8 cellular contexts compared by ENCODE assay signal in genomic region chr22:20020533-20021195, GRCh38. TPM values are rescaled to one million over a fixed set of nuclear protein-coding genes. Genes with fewer than 3 reads are reported as not detected.
DNase-seq lines count a peak whose midpoint lies in the region; ATAC-seq and TF ChIP-seq lines count a peak whose summit lies in the region.

TSS of gene TANGO2 (plus strand) at chr22:20021110. CDS start at chr22:20036799, 15,689 bp downstream.

- H3K27ac Mint-ChIP-seq in activated naive CD8-positive, alpha-beta T cell treated with anti-CD3 and anti-CD28 coated beads, Interleukin-2, amount 50 U/mL, for 24 hours, result peak within 1 kb of the TSS; percentile 83

- intact Hi-C loops in cardiac septum (cut with DNase I) (loop anchor here (1.0 to 5.0 kb wide), 3 partner anchors 34 to 97 kb away; partner anchors contain the start of genes DGCR8, RANBP1 and TRMT2A), posterior cingulate gyrus (cut with DNase I) (loop anchor here (10.0 kb wide), 1 partner anchor 94 kb away; the partner anchor contains the start of genes RANBP1 and TRMT2A), transverse colon (cut with DNase I; ENCODE audit: low total_unique reads) (no loop called here)

- POLR2A ChIA-PET in GM10248 (lab: Yijun Ruan, JAX), result interaction anchor here (0.9 kb wide), 1 partner anchor 37 kb away, joined by 3 read pairs; no protein-coding TSS in a partner anchor

- H3K27ac ChIP-seq in transverse colon, result peak within 1 kb of the TSS; percentile 81 to 93 (median 89)

- peak; percentile 99 for DNase-seq in GM10248 (ENCODE audit: extremely low spot score)
- DNase-seq in NCI-H128 (lab: John Stamatoyannopoulos, UW; ENCODE audit: unreplicated experiment), result peak; percentile 56
- DNase-seq in T follicular helper cell (ENCODE audit: low read depth), result peak; percentile 89
- DNase-seq in activated naive CD8-positive, alpha-beta T cell treated with anti-CD3 and anti-CD28 coated beads, Interleukin-2, amount 50 U/mL, for 24 hours, result peak; percentile 95
- peak; percentile 98 for DNase-seq in cardiac septum (ENCODE audit: low spot score)
- peak; percentile 87 to 99 (median 92) for DNase-seq in posterior cingulate gyrus
- peak; percentile 95 for DNase-seq in transverse colon

- peak; percentile 85 for ATAC-seq in HG02678 (IDR thresholded peaks at IDR 0.05; ENCODE audit: unreplicated experiment)
- ATAC-seq in activated naive CD8-positive, alpha-beta T cell treated with anti-CD3 and anti-CD28 coated beads, Interleukin-2, amount 50 U/mL, for 24 hours, result peak; percentile 94

- H3K9me3 ChIP-seq in transverse colon, result no peaks in the 10 kb centered on the region

- no peak for TF ChIP-seq CTCF in GM10248 (IDR thresholded peaks at IDR 0.05; ENCODE audit: control extremely low read depth, extremely low read depth, low read depth, missing control alignments)
- TF ChIP-seq CTCF in transverse colon (IDR thresholded peaks at IDR 0.05), result no peak

- peak; percentile 75 for TF ChIP-seq POLR2A in transverse colon (IDR thresholded peaks at IDR 0.05)

- TF ChIP-seq EP300 in transverse colon (IDR thresholded peaks at IDR 0.05; ENCODE audit: low read depth), result no peak

- H3K4me1 Mint-ChIP-seq in activated naive CD8-positive, alpha-beta T cell treated with anti-CD3 and anti-CD28 coated beads, Interleukin-2, amount 50 U/mL, for 24 hours, result peaks cover 30% of the 10 kb centered on the region

- H3K27me3 Mint-ChIP-seq in activated naive CD8-positive, alpha-beta T cell treated with anti-CD3 and anti-CD28 coated beads, Interleukin-2, amount 50 U/mL, for 24 hours, result peaks cover 14% of the 10 kb centered on the region

- peak within 1 kb of the TSS; percentile 80 to 92 (median 86) for H3K4me3 ChIP-seq in transverse colon

- H3K27me3 ChIP-seq in transverse colon, result peaks cover 15% of the 10 kb centered on the region

- H3K9me3 Mint-ChIP-seq in activated naive CD8-positive, alpha-beta T cell treated with anti-CD3 and anti-CD28 coated beads, Interleukin-2, amount 50 U/mL, for 24 hours, result no peaks in the 10 kb centered on the region

- peaks cover 19 to 37% (median 31%) of the 10 kb centered on the region in 4 donors for H3K4me1 ChIP-seq in transverse colon

- CTCF ChIA-PET in GM10248 (lab: Yijun Ruan, JAX), result interaction anchor here (1.3 kb wide), 1 partner anchor 39 kb away, joined by 3 read pairs; no protein-coding TSS in a partner anchor

- H3K36me3 Mint-ChIP-seq in activated naive CD8-positive, alpha-beta T cell treated with anti-CD3 and anti-CD28 coated beads, Interleukin-2, amount 50 U/mL, for 24 hours (ENCODE audit: low read depth), result peaks cover 2% of the 10 kb centered on the region

- H3K4me3 Mint-ChIP-seq in activated naive CD8-positive, alpha-beta T cell treated with anti-CD3 and anti-CD28 coated beads, Interleukin-2, amount 50 U/mL, for 24 hours, result peak within 1 kb of the TSS; percentile 89

- in situ Hi-C loops in transverse colon (cut with MboI; ENCODE audit: low pct_ligation_motif_present in 1 of 4, low pct_unique_long_range_greater_than_20kb in 1 of 4, low sequenced_read_pairs in 3 of 4), result loop anchor here in 1 of 4 donors (10.0 kb wide), 1 partner anchor 56 kb away; no protein-coding TSS in a partner anchor

- no peaks in the 10 kb centered on the region for H3K36me3 ChIP-seq in transverse colon

- WGBS in transverse colon (ENCODE audit: low coverage in 1 of 2), 2 donors, result 1% methylated on average over 19 of the region's 61 CpGs; no CpG with 5 or more reads in 1 of the 2 donors

RNA-seq across cellular contexts. Expression of gene TANGO2, which starts in this region (rescaled TPM):
- total RNA-seq in cardiac septum, result 84.5 TPM
- total RNA-seq in transverse colon, result 100 to 1,000 TPM in 1 of 4 donors, 10 to 100 TPM in 3; 32.9 to 101 (median 50.6) TPM

Comparison
In these comparisons a context has a peak if more than half of its experiments do, and no peak if none do; other contexts are left out.
1. Peak in every context shown above with its lines: DNase-seq, ATAC-seq, H3K4me3 ChIP-seq and H3K27ac ChIP-seq.